In genomic region chr14:22569106-22569748, GRCh38 we compare ENCODE assay signal across 12 cellular contexts. TPM values are rescaled to one million over a fixed set of nuclear protein-coding genes. Genes with fewer than 3 reads are reported as not detected.
DNase-seq lines count a peak whose midpoint lies in the region; ATAC-seq and TF ChIP-seq lines count a peak whose summit lies in the region.
"Had no signal": no experiment of that assay in that cellular context is flagged by ENCODE, and none has a peak within 500 bp of the region (broad histone marks: within the 10 kb centered on the region; RNA-seq: fewer than 3 reads in every experiment).

No MANE protein-coding gene starts in this region.

- H3K9me3 ChIP-seq in mucosa of rectum (ENCODE audit: control insufficient read depth in 2 of 2, low read length in 2 of 2) = no peaks in the 10 kb centered on the region
- H3K9me3 ChIP-seq in vagina = no peaks in the 10 kb centered on the region
- H3K9me3 ChIP-seq in body of pancreas = no peaks in the 10 kb centered on the region
- H3K9me3 ChIP-seq: BE2C, pancreas had no signal

- H3K36me3 ChIP-seq in mucosa of rectum (ENCODE audit: control insufficient read depth in 2 of 2, insufficient read depth in 2 of 2, low read length in 2 of 2) = peaks cover 37 to 39% of the 10 kb centered on the region in 2 donors
- peaks cover 0 to 32% of the 10 kb centered on the region in 2 donors for H3K36me3 ChIP-seq in vagina
- H3K36me3 ChIP-seq in body of pancreas (replicated peaks in 1 of 2; ENCODE audit: insufficient read depth in 1 of 2, low read depth in 2 of 2) = peaks cover 0 to 13% of the 10 kb centered on the region in 2 donors

- H3K27me3 Mint-ChIP-seq in stimulated activated naive CD8-positive, alpha-beta T cell treated with anti-CD3 and anti-CD28 coated beads, Interleukin-15, Interleukin-2, amounts not matched to agents 100 ng/mL and 50 ng/mL, for 24 hours = no peaks in the 10 kb centered on the region
- H3K27me3 Mint-ChIP-seq in activated B cell treated with CpG ODN at 0.5 μM for 24 hours = no peaks in the 10 kb centered on the region

- intact Hi-C loops in activated B cell treated with CpG ODN at 0.5 μM for 24 hours (cut with micrococcal nuclease) (no loop called here), vagina (cut with DNase I) (loop anchor here (10.0 kb wide), 1 partner anchor 146 kb away; no protein-coding TSS in a partner anchor), body of pancreas (cut with DNase I) (loop anchor here (5.0 kb wide), 1 partner anchor 83 kb away; no protein-coding TSS in a partner anchor)

- H3K4me3 Mint-ChIP-seq in stimulated activated naive CD8-positive, alpha-beta T cell treated with anti-CD3 and anti-CD28 coated beads, Interleukin-15, Interleukin-2, amounts not matched to agents 100 ng/mL and 50 ng/mL, for 24 hours = peak overlapping the region; percentile 90
- peak overlapping the region; percentile 60 for H3K4me3 Mint-ChIP-seq in activated B cell treated with CpG ODN at 0.5 μM for 24 hours

- H3K36me3 Mint-ChIP-seq in stimulated activated naive CD8-positive, alpha-beta T cell treated with anti-CD3 and anti-CD28 coated beads, Interleukin-15, Interleukin-2, amounts not matched to agents 100 ng/mL and 50 ng/mL, for 24 hours (ENCODE audit: low read depth) = peaks cover 63% of the 10 kb centered on the region
- peaks cover 41% of the 10 kb centered on the region for H3K36me3 Mint-ChIP-seq in activated B cell treated with CpG ODN at 0.5 μM for 24 hours (ENCODE audit: low read depth)

- H3K4me1 ChIP-seq in mucosa of rectum (ENCODE audit: control insufficient read depth in 2 of 2, insufficient read depth in 2 of 2, low read length in 2 of 2) = peaks cover 4 to 6% of the 10 kb centered on the region in 2 donors
- H3K4me1 ChIP-seq in vagina = peaks cover 42% of the 10 kb centered on the region
- peaks cover 35% of the 10 kb centered on the region for H3K4me1 ChIP-seq in body of pancreas
- H3K4me1 ChIP-seq: BE2C had no signal

- TF ChIP-seq POLR2A in vagina (IDR thresholded peaks at IDR 0.05) (no peak), body of pancreas (IDR thresholded peaks at IDR 0.05) (no peak)

- H3K9ac ChIP-seq in mucosa of rectum (ENCODE audit: low read depth in 1 of 2, low read length in 2 of 2) = no peak overlapping the region

- no peaks in the 10 kb centered on the region for H3K9me3 Mint-ChIP-seq in stimulated activated naive CD8-positive, alpha-beta T cell treated with anti-CD3 and anti-CD28 coated beads, Interleukin-15, Interleukin-2, amounts not matched to agents 100 ng/mL and 50 ng/mL, for 24 hours
- no peaks in the 10 kb centered on the region for H3K9me3 Mint-ChIP-seq in activated B cell treated with CpG ODN at 0.5 μM for 24 hours

- CTCF ChIA-PET in activated B cell treated with CpG ODN at 0.5 μM for 24 hours (lab: Charles Lee) = interaction anchor here (0.9 to 9.4 kb wide), 65 partner anchors 11 to 415 kb away, joined by 3 to 324 read pairs (median 6); partner anchors contain the start of genes ABHD4, AJUBA, DAD1 and LRP10

- H3K4me1 Mint-ChIP-seq in stimulated activated naive CD8-positive, alpha-beta T cell treated with anti-CD3 and anti-CD28 coated beads, Interleukin-15, Interleukin-2, amounts not matched to agents 100 ng/mL and 50 ng/mL, for 24 hours (ENCODE audit: low read depth) = peaks cover 82% of the 10 kb centered on the region
- peaks cover 65% of the 10 kb centered on the region for H3K4me1 Mint-ChIP-seq in activated B cell treated with CpG ODN at 0.5 μM for 24 hours

- H3K4me3 ChIP-seq in mucosa of rectum (ENCODE audit: low read length in 2 of 2) = no peak overlapping the region
- no peak overlapping the region for H3K4me3 ChIP-seq in vagina
- H3K4me3 ChIP-seq in body of pancreas = no peak overlapping the region
- H3K4me3 ChIP-seq: hepatocyte, pancreas had no signal

- H3K27ac Mint-ChIP-seq in stimulated activated naive CD8-positive, alpha-beta T cell treated with anti-CD3 and anti-CD28 coated beads, Interleukin-15, Interleukin-2, amounts not matched to agents 100 ng/mL and 50 ng/mL, for 24 hours = peak overlapping the region; percentile 97
- peak overlapping the region; percentile 94 for H3K27ac Mint-ChIP-seq in activated B cell treated with CpG ODN at 0.5 μM for 24 hours

- TF ChIP-seq CTCF in activated B cell treated with CpG ODN at 0.5 μM for 24 hours (IDR thresholded peaks at IDR 0.05) = no peak
- TF ChIP-seq CTCF in vagina (IDR thresholded peaks at IDR 0.05) = no peak
- TF ChIP-seq CTCF in body of pancreas (IDR thresholded peaks at IDR 0.05) = no peak

- H3K27ac ChIP-seq in mucosa of rectum (ENCODE audit: low read depth in 2 of 2, low read length in 2 of 2) (peak overlapping the region; percentile 17 to 44), vagina (peak overlapping the region; percentile 47), body of pancreas (no peak overlapping the region)

- no peak for ATAC-seq in stimulated activated naive CD8-positive, alpha-beta T cell treated with anti-CD3 and anti-CD28 coated beads, Interleukin-15, Interleukin-2, amounts not matched to agents 100 U/mL and 50 U/mL, for 24 hours
- ATAC-seq in activated B cell treated with CpG ODN at 0.5 μM for 24 hours (ENCODE audit: low read depth) (no peak), body of pancreas (no peak), HG03175 (IDR thresholded peaks at IDR 0.05; ENCODE audit: unreplicated experiment) (no peak)

- WGBS in body of pancreas, 2 donors = 70 to 78% methylated on average over 6 of the region's 6 CpGs

- DNase-seq in stimulated activated naive CD8-positive, alpha-beta T cell treated with anti-CD3 and anti-CD28 coated beads, Interleukin-15, Interleukin-2, amounts not matched to agents 100 U/mL and 50 U/mL, for 24 hours = no peak
- DNase-seq in activated B cell treated with CpG ODN at 0.5 μM for 24 hours = no peak
- no peak for DNase-seq in vagina (ENCODE audit: extremely low spot score in 2 of 2)
- no peak for DNase-seq in body of pancreas
- DNase-seq in SIG-M5 treated with dmso at 0.1 percent for 504 hours (lab: John Stamatoyannopoulos, UW; ENCODE audit: unreplicated experiment) = no peak
- DNase-seq: BE2C, NCI-H2081 treated with DMSO at 0.1 percent for 48 hours, pancreas had no signal

- POLR2A ChIA-PET in activated B cell treated with CpG ODN at 0.5 μM for 24 hours (lab: Charles Lee) = interaction anchor here (0.6 to 7.5 kb wide), 34 partner anchors 9 to 1872 kb away, joined by 3 to 163 read pairs (median 5); partner anchors contain the start of genes DAD1, LRP10, OXA1L and PABPN1

- no peaks in the 10 kb centered on the region for H3K27me3 ChIP-seq in mucosa of rectum (ENCODE audit: control insufficient read depth in 2 of 2, insufficient read depth in 2 of 2, low read length in 2 of 2)
- H3K27me3 ChIP-seq in vagina = no peaks in the 10 kb centered on the region
- H3K27me3 ChIP-seq in body of pancreas = no peaks in the 10 kb centered on the region
- H3K27me3 ChIP-seq: BE2C, hepatocyte, pancreas had no signal

RNA-seq across cellular contexts. Expression of gene DAD1, which starts 19.8 kb away (rescaled TPM):
- 123 and 139 TPM in 2 replicates for total RNA-seq in activated B cell treated with CpG ODN at 0.5 μM for 24 hours
- 145 TPM for total RNA-seq in vagina
- 100 to 1,000 TPM in 1 of 2 donors, 10 to 100 TPM in 1; 91.3 to 104 TPM for total RNA-seq in body of pancreas

RNA-seq across cellular contexts. Expression of gene ABHD4, which starts 28.9 kb away (rescaled TPM):
- total RNA-seq in activated B cell treated with CpG ODN at 0.5 μM for 24 hours (12.1 and 13.0 TPM in 2 replicates), vagina (31.9 TPM), body of pancreas (10 to 100 TPM; 11.9 to 28.3 TPM)

Comparison
In these comparisons a context has a peak if more than half of its experiments do, and no peak if none do; other contexts are left out.
1. H3K27ac ChIP-seq: peak in mucosa of rectum (2 of 2) and vagina (single experiment); none in body of pancreas (0 of 4).